In genomic region chr11:35363246-35364100, GRCh38 we compare ENCODE assay signal across 14 cellular contexts. TPM values are rescaled to one million over a fixed set of nuclear protein-coding genes. Genes with fewer than 3 reads are reported as not detected.
DNase-seq lines count a peak whose midpoint lies in the region; ATAC-seq and TF ChIP-seq lines count a peak whose summit lies in the region.
"Had no signal": no experiment of that assay in that cellular context is flagged by ENCODE, and none has a peak within 500 bp of the region (broad histone marks: within the 10 kb centered on the region; RNA-seq: fewer than 3 reads in every experiment).

No MANE protein-coding gene starts in this region.

- peak overlapping the region; percentile 32 to 77 (median 69) for H3K27ac ChIP-seq in body of pancreas

- no peaks in the 10 kb centered on the region for H3K36me3 ChIP-seq in body of pancreas (replicated peaks in 1 of 2; ENCODE audit: insufficient read depth in 1 of 2, low read depth in 2 of 2)

- TF ChIP-seq POLR2A in body of pancreas (IDR thresholded peaks at IDR 0.05), result no peak

- H3K4me3 ChIP-seq in body of pancreas, result no peak overlapping the region

- H3K27me3 ChIP-seq in body of pancreas, result no peaks in the 10 kb centered on the region

- DNase-seq in AG08395 (ENCODE audit: low spot score) (peak; percentile 49), body of pancreas (peak in 1 of 4 donors; percentile 20), left cardiac atrium (no peak), sciatic nerve (ENCODE audit: low spot score) (no peak), GM19240 (ENCODE audit: insufficient read length, low spot score) (no peak), DMS53 (lab: John Stamatoyannopoulos, UW) (no peak)
- DNase-seq: activated T-cell treated with anti-CD3 and anti-CD28 coated beads, Interleukin-2, amount 50 U/mL, for 1 hour; DMS 273 treated with DMSO at 0.1 percent for 48 hours; MV-4-11; NCI-H526 treated with DMSO at 0.1 percent for 48 hours had no signal

- no peaks in the 10 kb centered on the region for H3K9me3 ChIP-seq in body of pancreas

- no peak for TF ChIP-seq CTCF in body of pancreas (IDR thresholded peaks at IDR 0.05)

- 56 to 64% methylated on average over 6 to 7 of the region's 7 CpGs for WGBS in body of pancreas, 2 donors

- H3K4me1 ChIP-seq in body of pancreas, result peaks cover 47% of the 10 kb centered on the region

- intact Hi-C loops in body of pancreas (cut with DNase I) (no loop called here), left cardiac atrium (cut with DNase I) (no loop called here), sciatic nerve (cut with DNase I) (no loop called here)

- ATAC-seq in body of pancreas (peak; percentile 33), left cardiac atrium (peak; percentile 23 to 46), sciatic nerve (peak; percentile 62), HG03520 (IDR thresholded peaks at IDR 0.05; ENCODE audit: unreplicated experiment) (no peak), GM18867 (IDR thresholded peaks at IDR 0.05; ENCODE audit: unreplicated experiment) (no peak)
- ATAC-seq: activated CD4-positive, CD25-positive, alpha-beta regulatory T cell treated with anti-CD3 and anti-CD28 coated beads, Interleukin-2, amount 50 U/mL, for 24 hours had no signal

RNA-seq across cellular contexts. Expression of gene SLC1A2, which starts 55.9 kb away (rescaled TPM):
- total RNA-seq in body of pancreas (10 to 100 TPM; 23.1 to 73.7 TPM), left cardiac atrium (1 to 10 TPM; 1.3 to 3.3 TPM), sciatic nerve (0.98 TPM)
- total RNA-seq: HT-29 had no signal

Comparison
In these comparisons a context has a peak if more than half of its experiments do, and no peak if none do; other contexts are left out.
1. ATAC-seq: peak in body of pancreas (single experiment), left cardiac atrium (2 of 2) and sciatic nerve (single experiment); none in HG03520 (single experiment) and GM18867 (single experiment).
2. RNA of gene SLC1A2, which starts 55.9 kb away (total RNA-seq): 23.1 to 73.7 TPM in body of pancreas; 1.3 to 3.3 TPM in left cardiac atrium and 0.98 TPM in sciatic nerve (single experiment); every median in the first group is over 4 times any median in the second.